15 cellular contexts compared by ENCODE assay signal in genomic region chr5:157821405-157821804, GRCh38. TPM values are rescaled to one million over a fixed set of nuclear protein-coding genes. Genes with fewer than 3 reads are reported as not detected.
DNase-seq lines count a peak whose midpoint lies in the region; ATAC-seq and TF ChIP-seq lines count a peak whose summit lies in the region.
"Had no signal": no experiment of that assay in that cellular context is flagged by ENCODE, and none has a peak within 500 bp of the region (broad histone marks: within the 10 kb centered on the region; RNA-seq: fewer than 3 reads in every experiment).

No MANE protein-coding gene starts in this region.

- ATAC-seq in stimulated activated naive CD8-positive, alpha-beta T cell treated with anti-CD3 and anti-CD28 coated beads, Interleukin-15, Interleukin-2, amounts not matched to agents 100 U/mL and 50 U/mL, for 24 hours, result no peak
- ATAC-seq in WTC11 (no peak), SK-N-SH treated with all-trans-retinoic acid at 6 μM for 48 hours (no peak), GM18861 (IDR thresholded peaks at IDR 0.05; ENCODE audit: unreplicated experiment) (no peak)
- ATAC-seq: esophagus mucosa, right cardiac atrium had no signal

- no peak overlapping the region for H3K4me3 Mint-ChIP-seq in stimulated activated naive CD8-positive, alpha-beta T cell treated with anti-CD3 and anti-CD28 coated beads, Interleukin-15, Interleukin-2, amounts not matched to agents 100 ng/mL and 50 ng/mL, for 24 hours
- H3K4me3 Mint-ChIP-seq in WTC11 (no peak overlapping the region), mesothelial cell of epicardium (no peak overlapping the region)

- H3K4me1 Mint-ChIP-seq in stimulated activated naive CD8-positive, alpha-beta T cell treated with anti-CD3 and anti-CD28 coated beads, Interleukin-15, Interleukin-2, amounts not matched to agents 100 ng/mL and 50 ng/mL, for 24 hours (ENCODE audit: low read depth), result peaks cover 54% of the 10 kb centered on the region
- H3K4me1 Mint-ChIP-seq in WTC11, result peaks cover 45% of the 10 kb centered on the region
- peaks cover 37% of the 10 kb centered on the region for H3K4me1 Mint-ChIP-seq in mesothelial cell of epicardium

- no peak for DNase-seq in stimulated activated naive CD8-positive, alpha-beta T cell treated with anti-CD3 and anti-CD28 coated beads, Interleukin-15, Interleukin-2, amounts not matched to agents 100 U/mL and 50 U/mL, for 24 hours
- DNase-seq in WTC11 (ENCODE audit: low spot score), result no peak
- no peak for DNase-seq in mesothelial cell of epicardium (ENCODE audit: low spot score in 2 of 2, unreplicated experiment in 2 of 2)
- no peak for DNase-seq in NCI-H2107 (lab: John Stamatoyannopoulos, UW)
- no peak for DNase-seq in NCI-H2196 treated with DMSO at 0.1 percent for 48 hours (lab: John Stamatoyannopoulos, UW; ENCODE audit: unreplicated experiment)
- DNase-seq: activated CD8-positive, alpha-beta memory T cell treated with anti-CD3 and anti-CD28 coated beads for 24 hours; activated naive CD4-positive, alpha-beta T cell; glutamatergic neuron; NCI-H1694; NCI-H510A; right cardiac atrium had no signal

- peak overlapping the region; percentile 38 for H3K27ac Mint-ChIP-seq in stimulated activated naive CD8-positive, alpha-beta T cell treated with anti-CD3 and anti-CD28 coated beads, Interleukin-15, Interleukin-2, amounts not matched to agents 100 ng/mL and 50 ng/mL, for 24 hours
- H3K27ac Mint-ChIP-seq in WTC11, result peak overlapping the region; percentile 88
- peak overlapping the region; percentile 47 for H3K27ac Mint-ChIP-seq in mesothelial cell of epicardium

- H3K27me3 Mint-ChIP-seq in stimulated activated naive CD8-positive, alpha-beta T cell treated with anti-CD3 and anti-CD28 coated beads, Interleukin-15, Interleukin-2, amounts not matched to agents 100 ng/mL and 50 ng/mL, for 24 hours, result no peaks in the 10 kb centered on the region
- no peaks in the 10 kb centered on the region for H3K27me3 Mint-ChIP-seq in WTC11 (ENCODE audit: low read depth)
- no peaks in the 10 kb centered on the region for H3K27me3 Mint-ChIP-seq in mesothelial cell of epicardium (ENCODE audit: low read depth)

- CTCF ChIA-PET in WTC11 (lab: Charles Lee), result no interaction called here

- H3K9me3 Mint-ChIP-seq in stimulated activated naive CD8-positive, alpha-beta T cell treated with anti-CD3 and anti-CD28 coated beads, Interleukin-15, Interleukin-2, amounts not matched to agents 100 ng/mL and 50 ng/mL, for 24 hours, result peaks cover 4% of the 10 kb centered on the region
- no peaks in the 10 kb centered on the region for H3K9me3 Mint-ChIP-seq in WTC11
- H3K9me3 Mint-ChIP-seq in mesothelial cell of epicardium, result peaks cover 3% of the 10 kb centered on the region

- peaks cover 39% of the 10 kb centered on the region for H3K36me3 Mint-ChIP-seq in stimulated activated naive CD8-positive, alpha-beta T cell treated with anti-CD3 and anti-CD28 coated beads, Interleukin-15, Interleukin-2, amounts not matched to agents 100 ng/mL and 50 ng/mL, for 24 hours (ENCODE audit: low read depth)
- H3K36me3 Mint-ChIP-seq in WTC11, result peaks cover 3% of the 10 kb centered on the region
- peaks cover 5% of the 10 kb centered on the region for H3K36me3 Mint-ChIP-seq in mesothelial cell of epicardium

- no peak for TF ChIP-seq CTCF in WTC11 (IDR thresholded peaks at IDR 0.05)
- no peak for TF ChIP-seq CTCF in mesothelial cell of epicardium (IDR thresholded peaks at IDR 0.05; ENCODE audit: unreplicated experiment)

- POLR2A ChIA-PET in WTC11 (lab: Charles Lee), result no interaction called here

TF ChIP-seq in WTC11, 78 proteins besides CTCF, POLR2A, EP300 and RAD21:
- TF ChIP-seq AR (CRISPR knock-in tag; IDR thresholded peaks at IDR 0.05) (no peak), PREB (CRISPR knock-in tag; IDR thresholded peaks at IDR 0.05; ENCODE audit: borderline replicate concordance) (no peak)

TF ChIP-seq in SK-N-SH treated with all-trans-retinoic acid at 6 μM for 48 hours, 23 proteins besides CTCF, POLR2A, EP300 and RAD21:
- no peak for TF ChIP-seq PPARA (CRISPR knock-in tag; IDR thresholded peaks at IDR 0.05; ENCODE audit: borderline replicate concordance)
- TF ChIP-seq ISL1 (CRISPR knock-in tag; IDR thresholded peaks at IDR 0.05), result no peak
- TF ChIP-seq TSHZ2 (CRISPR knock-in tag; IDR thresholded peaks at IDR 0.05), result no peak
- TF ChIP-seq ESRRG (CRISPR knock-in tag; IDR thresholded peaks at IDR 0.05), result no peak
- no peak for TF ChIP-seq CREB5 (CRISPR knock-in tag; IDR thresholded peaks at IDR 0.05; ENCODE audit: low read depth)
- TF ChIP-seq BACH2 (CRISPR knock-in tag; IDR thresholded peaks at IDR 0.05; ENCODE audit: borderline replicate concordance), result no peak
- no peak for TF ChIP-seq TOX (CRISPR knock-in tag; IDR thresholded peaks at IDR 0.05; ENCODE audit: borderline replicate concordance)
- no peak for TF ChIP-seq ZFP30 (CRISPR knock-in tag; IDR thresholded peaks at IDR 0.05)

RNA-seq across cellular contexts. Expression of gene CLINT1, which starts 37.5 kb away (rescaled TPM):
- 74.6 to 79.6 TPM (median 76.1 TPM) in 3 replicates for total RNA-seq in WTC11 (2021)
- total RNA-seq in mesothelial cell of epicardium, result 74.8 to 85.2 TPM (median 77.7 TPM) in 3 replicates

Comparison
In these comparisons a context has a peak if more than half of its experiments do, and no peak if none do; other contexts are left out.
1. H3K27ac Mint-ChIP-seq: peak in every context shown above with its lines; median percentile 88 in WTC11; 47 in mesothelial cell of epicardium; 38 in stimulated activated naive CD8-positive, alpha-beta T cell treated with anti-CD3 and anti-CD28 coated beads, Interleukin-15, Interleukin-2, amounts not matched to agents 100 ng/mL and 50 ng/mL, for 24 hours.